In the genomic region with DNA sequence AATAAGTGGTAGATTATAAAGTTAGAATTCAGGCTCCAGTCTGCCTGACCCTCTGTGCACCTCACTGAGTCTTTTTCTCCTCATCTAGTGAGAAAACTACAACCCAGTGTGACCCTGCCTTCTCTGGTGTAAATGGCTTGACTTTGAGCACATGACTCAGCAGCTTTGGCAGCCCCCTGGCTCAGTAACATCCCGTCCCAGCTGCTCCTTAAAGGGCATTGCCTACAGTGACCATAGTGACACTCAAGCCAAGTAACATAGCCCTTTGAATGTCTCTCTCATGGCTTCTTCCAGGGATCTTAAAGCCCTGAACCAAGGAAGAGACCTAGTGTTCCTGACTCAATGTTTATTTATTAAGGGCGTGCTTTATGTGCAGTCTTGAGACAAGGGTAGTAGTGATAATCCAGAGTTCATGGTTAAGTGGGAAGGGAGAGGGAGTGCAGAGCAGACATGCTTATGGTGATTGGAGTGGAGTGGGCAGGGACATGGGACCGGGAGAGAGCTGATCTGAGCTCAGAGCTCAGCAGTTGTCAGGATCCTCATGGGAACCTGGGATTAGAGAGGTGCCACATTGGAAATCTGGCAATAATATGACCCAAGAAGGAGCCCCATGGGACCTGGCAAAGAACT, we compare ENCODE assay signal across 1 cellular context.
TF ChIP-seq lines count a peak whose summit lies in the region.

No MANE protein-coding gene starts in this region.

TF ChIP-seq in K562, 482 proteins besides CTCF, POLR2A, EP300 and RAD21 (continued from another document):
- TF ChIP-seq MBD1 (CRISPR knock-in tag; IDR thresholded peaks at IDR 0.05) (no peak), BDP1 (IDR thresholded peaks at IDR 0.05; ENCODE audit: insufficient read depth, insufficient read length) (no peak), MAFK (IDR thresholded peaks at IDR 0.05; ENCODE audit: low read length) (peak; percentile 46; the same call in 1 of the 2 replicates), TSHZ1 (CRISPR knock-in tag; IDR thresholded peaks at IDR 0.05) (no peak), MYBL2 (IDR thresholded peaks at IDR 0.05; ENCODE audit: low read depth) (no peak), MYBL2 (CRISPR knock-in tag; IDR thresholded peaks at IDR 0.05; ENCODE audit: borderline replicate concordance) (no peak), NR2C2 (CRISPR knock-in tag; IDR thresholded peaks at IDR 0.05) (no peak), NR2C2 (tag; IDR thresholded peaks at IDR 0.05) (no peak), TCF7 (IDR thresholded peaks at IDR 0.05; ENCODE audit: borderline replicate concordance) (no peak), MAFF (IDR thresholded peaks at IDR 0.05; ENCODE audit: low read length) (peak; percentile 51; the same call in 1 of the 2 replicates), TFAM (CRISPR knock-in tag; conservative IDR thresholded peaks at IDR 0.05) (no peak), CBX5 (IDR thresholded peaks at IDR 0.05; ENCODE audit: borderline replicate concordance, low read depth) (no peak), ZNF583 (CRISPR knock-in tag; IDR thresholded peaks at IDR 0.05) (no peak), EHMT2 (IDR thresholded peaks at IDR 0.05) (no peak), ZNF12 (CRISPR knock-in tag; IDR thresholded peaks at IDR 0.05) (no peak), SMAD3 (CRISPR knock-in tag; conservative IDR thresholded peaks at IDR 0.05) (no peak), PHB2 (IDR thresholded peaks at IDR 0.05; ENCODE audit: low read depth) (no peak), CHCHD3 (CRISPR knock-in tag; IDR thresholded peaks at IDR 0.05) (no peak), STAT5A (IDR thresholded peaks at IDR 0.05; ENCODE audit: borderline replicate concordance, low read length) (no peak), ZNF668 (CRISPR knock-in tag; IDR thresholded peaks at IDR 0.05) (no peak), THAP12 (CRISPR knock-in tag; IDR thresholded peaks at IDR 0.05) (no peak), HINFP (tag; conservative IDR thresholded peaks at IDR 0.05; ENCODE audit: low read depth) (no peak), PHF20 (IDR thresholded peaks at IDR 0.05; ENCODE audit: partially characterized antibody) (no peak), C11orf30 (IDR thresholded peaks at IDR 0.05; ENCODE audit: low read depth) (peak; percentile 82), ZNF232 (CRISPR knock-in tag; IDR thresholded peaks at IDR 0.05) (no peak), NFE2L1 (tag; IDR thresholded peaks at IDR 0.05; ENCODE audit: borderline replicate concordance, low read depth) (peak; percentile 55; the same call in 1 of the 2 replicates), POLR2G (IDR thresholded peaks at IDR 0.05; ENCODE audit: low read depth, low read length) (no peak), MAFG (tag; conservative IDR thresholded peaks at IDR 0.05) (peak; percentile 75), DPF2 (IDR thresholded peaks at IDR 0.05) (0 out of 2 replicates have a peak, but pooled peaks have one; percentile 38), ZNF780A (CRISPR knock-in tag; IDR thresholded peaks at IDR 0.05) (no peak), ZNF316 (IDR thresholded peaks at IDR 0.05) (peak; percentile 84)
- TF ChIP-seq, protein P1, sequence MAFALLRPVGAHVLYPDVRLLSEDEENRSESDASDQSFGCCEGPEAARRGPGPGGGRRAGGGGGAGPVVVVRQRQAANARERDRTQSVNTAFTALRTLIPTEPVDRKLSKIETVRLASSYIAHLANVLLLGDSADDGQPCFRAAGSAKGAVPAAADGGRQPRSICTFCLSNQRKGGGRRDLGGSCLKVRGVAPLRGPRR (CRISPR knock-in tag; IDR thresholded peaks at IDR 0.05) = no peak
- TF ChIP-seq, protein P2, sequence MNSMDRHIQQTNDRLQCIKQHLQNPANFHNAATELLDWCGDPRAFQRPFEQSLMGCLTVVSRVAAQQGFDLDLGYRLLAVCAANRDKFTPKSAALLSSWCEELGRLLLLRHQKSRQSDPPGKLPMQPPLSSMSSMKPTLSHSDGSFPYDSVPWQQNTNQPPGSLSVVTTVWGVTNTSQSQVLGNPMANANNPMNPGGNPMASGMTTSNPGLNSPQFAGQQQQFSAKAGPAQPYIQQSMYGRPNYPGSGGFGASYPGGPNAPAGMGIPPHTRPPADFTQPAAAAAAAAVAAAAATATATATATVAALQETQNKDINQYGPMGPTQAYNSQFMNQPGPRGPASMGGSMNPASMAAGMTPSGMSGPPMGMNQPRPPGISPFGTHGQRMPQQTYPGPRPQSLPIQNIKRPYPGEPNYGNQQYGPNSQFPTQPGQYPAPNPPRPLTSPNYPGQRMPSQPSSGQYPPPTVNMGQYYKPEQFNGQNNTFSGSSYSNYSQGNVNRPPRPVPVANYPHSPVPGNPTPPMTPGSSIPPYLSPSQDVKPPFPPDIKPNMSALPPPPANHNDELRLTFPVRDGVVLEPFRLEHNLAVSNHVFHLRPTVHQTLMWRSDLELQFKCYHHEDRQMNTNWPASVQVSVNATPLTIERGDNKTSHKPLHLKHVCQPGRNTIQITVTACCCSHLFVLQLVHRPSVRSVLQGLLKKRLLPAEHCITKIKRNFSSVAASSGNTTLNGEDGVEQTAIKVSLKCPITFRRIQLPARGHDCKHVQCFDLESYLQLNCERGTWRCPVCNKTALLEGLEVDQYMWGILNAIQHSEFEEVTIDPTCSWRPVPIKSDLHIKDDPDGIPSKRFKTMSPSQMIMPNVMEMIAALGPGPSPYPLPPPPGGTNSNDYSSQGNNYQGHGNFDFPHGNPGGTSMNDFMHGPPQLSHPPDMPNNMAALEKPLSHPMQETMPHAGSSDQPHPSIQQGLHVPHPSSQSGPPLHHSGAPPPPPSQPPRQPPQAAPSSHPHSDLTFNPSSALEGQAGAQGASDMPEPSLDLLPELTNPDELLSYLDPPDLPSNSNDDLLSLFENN (IDR thresholded peaks at IDR 0.05; ENCODE audit: low read depth in 2 of 2, low read length in 2 of 2) = no peak
- TF ChIP-seq, protein P3, sequence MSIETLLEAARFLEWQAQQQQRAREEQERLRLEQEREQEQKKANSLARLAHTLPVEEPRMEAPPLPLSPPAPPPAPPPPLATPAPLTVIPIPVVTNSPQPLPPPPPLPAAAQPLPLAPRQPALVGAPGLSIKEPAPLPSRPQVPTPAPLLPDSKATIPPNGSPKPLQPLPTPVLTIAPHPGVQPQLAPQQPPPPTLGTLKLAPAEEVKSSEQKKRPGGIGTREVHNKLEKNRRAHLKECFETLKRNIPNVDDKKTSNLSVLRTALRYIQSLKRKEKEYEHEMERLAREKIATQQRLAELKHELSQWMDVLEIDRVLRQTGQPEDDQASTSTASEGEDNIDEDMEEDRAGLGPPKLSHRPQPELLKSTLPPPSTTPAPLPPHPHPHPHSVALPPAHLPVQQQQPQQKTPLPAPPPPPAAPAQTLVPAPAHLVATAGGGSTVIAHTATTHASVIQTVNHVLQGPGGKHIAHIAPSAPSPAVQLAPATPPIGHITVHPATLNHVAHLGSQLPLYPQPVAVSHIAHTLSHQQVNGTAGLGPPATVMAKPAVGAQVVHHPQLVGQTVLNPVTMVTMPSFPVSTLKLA (conservative IDR thresholded peaks at IDR 0.05) = no peak
